Comparison of ENCODE assay signal across 1 cellular context in genomic region chr1:150926094-150926741, GRCh38.
A peak's percentile ranks its signal among the peaks of the same experiment; 100 is the strongest.
TF ChIP-seq lines count a peak whose summit lies in the region.

TSS of gene SETDB1 (plus strand) at chr1:150926363. CDS start at chr1:150927715, 1,352 bp downstream.

TF ChIP-seq in HepG2, 621 proteins besides CTCF, POLR2A, EP300 and RAD21 (continued from another document and continues in another):
- TF ChIP-seq ZHX2 (IDR thresholded peaks at IDR 0.05; ENCODE audit: low read depth) (peak; percentile 31; the same call in 1 of the 2 replicates), ZHX2 (CRISPR knock-in tag; IDR thresholded peaks at IDR 0.05; ENCODE audit: borderline replicate concordance) (no peak), TEAD3 (CRISPR knock-in tag; optimal IDR thresholded peaks at IDR 0.05; ENCODE audit: borderline replicate concordance) (peak; percentile 8), ZNF501 (CRISPR knock-in tag; IDR thresholded peaks at IDR 0.05) (peak; percentile 61), ZBTB34 (CRISPR knock-in tag; IDR thresholded peaks at IDR 0.05) (no peak), SKIL (CRISPR knock-in tag; IDR thresholded peaks at IDR 0.05; ENCODE audit: borderline replicate concordance) (no peak), ZGPAT (CRISPR knock-in tag; IDR thresholded peaks at IDR 0.05) (peak; percentile 76), ZNF709 (CRISPR knock-in tag; IDR thresholded peaks at IDR 0.05) (no peak), ZNF83 (CRISPR knock-in tag; IDR thresholded peaks at IDR 0.05; ENCODE audit: borderline replicate concordance) (no peak), AFF4 (CRISPR knock-in tag; IDR thresholded peaks at IDR 0.05) (0 out of 2 replicates have a peak, but pooled peaks have one; percentile 51), ZNF280B (CRISPR knock-in tag; IDR thresholded peaks at IDR 0.05; ENCODE audit: borderline replicate concordance) (no peak), KMT2B (CRISPR knock-in tag; IDR thresholded peaks at IDR 0.05) (peak; percentile 85), ZMAT3 (CRISPR knock-in tag; conservative IDR thresholded peaks at IDR 0.05) (no peak), DBP (CRISPR knock-in tag; IDR thresholded peaks at IDR 0.05; ENCODE audit: not compliant biosample characterization) (no peak), CREM (IDR thresholded peaks at IDR 0.05) (peak; percentile 87), CREM (CRISPR knock-in tag; IDR thresholded peaks at IDR 0.05) (no peak), CHCHD3 (CRISPR knock-in tag; IDR thresholded peaks at IDR 0.05) (no peak), CREB1 (IDR thresholded peaks at IDR 0.05) (peak; percentile 45; the same call in 1 of the 2 replicates), CREB1 (CRISPR knock-in tag; IDR thresholded peaks at IDR 0.05) (peak; percentile 73), ZKSCAN5 (CRISPR knock-in tag; IDR thresholded peaks at IDR 0.05) (no peak), ATF5 (CRISPR knock-in tag; IDR thresholded peaks at IDR 0.05; ENCODE audit: low read depth) (no peak), HDAC2 (CRISPR knock-in tag; IDR thresholded peaks at IDR 0.05) (peak; percentile 65; the same call in 1 of the 2 replicates), ZFP37 (CRISPR knock-in tag; IDR thresholded peaks at IDR 0.05; ENCODE audit: borderline replicate concordance) (no peak), GATAD1 (CRISPR knock-in tag; IDR thresholded peaks at IDR 0.05) (peak; percentile 95), MED1 (CRISPR knock-in tag; IDR thresholded peaks at IDR 0.05) (peak; percentile 48; the same call in 1 of the 2 replicates), CBFB (CRISPR knock-in tag; IDR thresholded peaks at IDR 0.05) (peak; percentile 46; the same call in 1 of the 2 replicates), ZNF639 (CRISPR knock-in tag; conservative IDR thresholded peaks at IDR 0.05) (peak; percentile 93), ZNF710 (CRISPR knock-in tag; IDR thresholded peaks at IDR 0.05; ENCODE audit: borderline replicate concordance) (peak; percentile 36; the same call in 1 of the 2 replicates), ZFY (CRISPR knock-in tag; IDR thresholded peaks at IDR 0.05) (peak; percentile 19; the same call in 1 of the 2 replicates), SIN3B (IDR thresholded peaks at IDR 0.05; ENCODE audit: low read length) (no peak; the same call in 1 of the 2 replicates), ZNF839 (CRISPR knock-in tag; IDR thresholded peaks at IDR 0.05; ENCODE audit: borderline replicate concordance) (no peak), SOX5 (CRISPR knock-in tag; IDR thresholded peaks at IDR 0.05; ENCODE audit: borderline replicate concordance) (0 out of 2 replicates have a peak, but pooled peaks have one; percentile 21), ARHGAP35 (CRISPR knock-in tag; IDR thresholded peaks at IDR 0.05; ENCODE audit: borderline replicate concordance) (0 out of 2 replicates have a peak, but pooled peaks have one; percentile 58), MEF2D (CRISPR knock-in tag; IDR thresholded peaks at IDR 0.05) (peak; percentile 42), ZNF20 (CRISPR knock-in tag; IDR thresholded peaks at IDR 0.05) (no peak), ZNF441 (CRISPR knock-in tag; IDR thresholded peaks at IDR 0.05; ENCODE audit: borderline replicate concordance) (no peak), NKX3-1 (CRISPR knock-in tag; IDR thresholded peaks at IDR 0.05) (no peak), TBX3 (IDR thresholded peaks at IDR 0.05; ENCODE audit: borderline replicate concordance) (peak; percentile 71; the same call in 1 of the 2 replicates)
